ENCODE assay signal across 30 cellular contexts in the genomic region with DNA sequence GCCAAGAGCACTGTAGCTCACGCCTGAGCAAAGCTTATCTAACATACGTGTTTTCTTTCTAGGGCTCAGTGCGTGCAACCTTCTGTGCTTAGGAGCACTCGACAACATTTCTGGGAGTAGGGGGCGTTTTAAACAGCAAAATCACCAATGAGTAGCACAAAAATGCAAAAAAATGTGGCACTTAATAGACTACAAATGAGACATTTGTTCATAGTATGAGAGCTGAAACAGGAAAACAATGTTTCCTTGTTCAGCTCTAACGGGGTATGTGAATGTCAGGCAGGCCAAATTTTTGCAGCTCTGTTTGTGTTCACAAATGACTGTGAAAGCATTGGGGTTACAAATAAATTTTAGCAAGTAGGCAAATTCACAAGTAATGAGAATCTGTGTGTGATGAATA.
A peak's percentile ranks its signal among the peaks of the same experiment; 100 is the strongest.
DNase-seq lines count a peak whose midpoint lies in the region; ATAC-seq, FAIRE-seq and TF ChIP-seq lines count a peak whose summit lies in the region.
"Had no signal": no experiment of that assay in that cellular context is flagged by ENCODE, and none has a peak within 500 bp of the region (broad histone marks: within the 10 kb centered on the region; RNA-seq: fewer than 3 reads in every experiment).

No MANE protein-coding gene starts in this region.

- BruUV-seq in K562 (replicated peaks; lab: Mats Ljungman, UMichigan) = no TSS peak

- WGBS in K562 (ENCODE audit: insufficient coverage, low coverage, missing lambda C conversion rate) = under 1% methylated on average over 6 of the region's 6 CpGs

- H3K4me3 ChIP-seq in K562 = no peak overlapping the region
- H3K4me3 ChIP-seq: GM23338, MG63 had no signal

- no peak for ATAC-seq in K562
- no peak for ATAC-seq in activated CD4-positive, CD25-positive, alpha-beta regulatory T cell treated with anti-CD3 and anti-CD28 coated beads, Interleukin-2, amount 50 U/mL, for 24 hours
- ATAC-seq: CD8-positive, alpha-beta T cell; GM23338 had no signal

- no peaks in the 10 kb centered on the region for H3K27me3 ChIP-seq in K562 (ENCODE audit: control insufficient read depth in 2 of 2, insufficient read depth in 2 of 2, low read length in 2 of 2)
- H3K27me3 ChIP-seq: MG63 had no signal

- H3K9me1 ChIP-seq in K562 (ENCODE audit: control insufficient read depth, insufficient read depth, low read length) = no peaks in the 10 kb centered on the region

- FAIRE-seq in K562 (lab: Jason Lieb, UNC) = peak; percentile 37
- FAIRE-seq: GM12891, HTR-8/SVneo had no signal

- no peak overlapping the region for H3K4me2 ChIP-seq in K562 (ENCODE audit: insufficient read depth, low read length)
- H3K4me2 ChIP-seq: GM23338 had no signal

- no peaks in the 10 kb centered on the region for H3K36me3 ChIP-seq in K562 (ENCODE audit: control insufficient read depth, insufficient read depth, low read length)
- H3K36me3 ChIP-seq: MG63 had no signal

- no peaks in the 10 kb centered on the region for H3K9me3 ChIP-seq in K562 (replicated peaks; ENCODE audit: control insufficient read depth, insufficient read depth, low read depth, low read length)
- H3K9me3 ChIP-seq: MG63 had no signal

- H4K20me1 ChIP-seq in K562 (replicated peaks; ENCODE audit: control insufficient read depth, insufficient read depth, low read length) = no peaks in the 10 kb centered on the region

- peak overlapping the region; percentile 8 for H3K4me3 Mint-ChIP-seq in neural crest cell
- H3K4me3 Mint-ChIP-seq: B cell; CD8-positive, alpha-beta T cell; GM23338; H9; HFFc6 had no signal

- no peaks in the 10 kb centered on the region for H3K4me1 ChIP-seq in K562 (replicated peaks in 1 of 2; ENCODE audit: control insufficient read depth in 2 of 2, insufficient read depth in 2 of 2, low read length in 2 of 2)

- peaks cover 6% of the 10 kb centered on the region for H3K27me3 Mint-ChIP-seq in neural crest cell (ENCODE audit: low read depth)
- H3K27me3 Mint-ChIP-seq: B cell had no signal

- H3K9ac ChIP-seq in K562 (ENCODE audit: insufficient read depth in 1 of 2, low read depth in 2 of 2, low read length in 2 of 2) = no peak overlapping the region

- peaks cover 19% of the 10 kb centered on the region for H3K4me1 Mint-ChIP-seq in neural crest cell
- H3K4me1 Mint-ChIP-seq: B cell, GM23338 had no signal

- no peaks in the 10 kb centered on the region for H3K9me3 Mint-ChIP-seq in neural crest cell
- H3K9me3 Mint-ChIP-seq: H9 had no signal

- in situ Hi-C loops in K562 (cut with MboI) = no loop called here

- intact Hi-C loops in K562 (cut with micrococcal nuclease) (no loop called here), cardiac septum (cut with DNase I) (no loop called here)

- H2AFZ ChIP-seq in K562 (ENCODE audit: low read depth, low read length) = no peak overlapping the region
- H2AFZ ChIP-seq: GM23338 had no signal

- no peaks in the 10 kb centered on the region for H3K36me3 Mint-ChIP-seq in neural crest cell (ENCODE audit: low read depth)
- H3K36me3 Mint-ChIP-seq: CD8-positive, alpha-beta T cell had no signal

- CTCF ChIA-PET in K562 (lab: Yijun Ruan, JAX; ENCODE audit: low intra/inter-chr PET ratio) = no interaction called here

- TF ChIP-seq CTCF in K562 (IDR thresholded peaks at IDR 0.05 in 2 of 3, conservative IDR thresholded peaks at IDR 0.05 in 1 of 3; ENCODE audit: insufficient read depth in 2 of 3, low read depth in 1 of 3, low read length in 3 of 3) (no peak), neural crest cell (conservative IDR thresholded peaks at IDR 0.05) (no peak)

- TF ChIP-seq EP300 in K562 (IDR thresholded peaks at IDR 0.05; ENCODE audit: low read length) = no peak

- H3K27ac ChIP-seq in K562 (ENCODE audit: extremely low read depth, low read depth, low read length) (no peak overlapping the region), temporal lobe (ENCODE audit: low read depth, low read length) (peak overlapping the region; percentile 84)
- H3K27ac ChIP-seq: C4-2B had no signal

- POLR2A ChIA-PET in K562 (lab: Yijun Ruan, JAX) = no interaction called here

- H3K27ac Mint-ChIP-seq in neural crest cell (ENCODE audit: unreplicated experiment) = no peak overlapping the region
- H3K27ac Mint-ChIP-seq: B cell; CD8-positive, alpha-beta T cell; GM23338; H9; HFFc6 had no signal

- H3K79me2 ChIP-seq in K562 (ENCODE audit: control insufficient read depth, insufficient read depth, low read length) = no peaks in the 10 kb centered on the region

- TF ChIP-seq RAD21 in K562 (CRISPR knock-in tag; conservative IDR thresholded peaks at IDR 0.05 in 1 of 2, IDR thresholded peaks at IDR 0.05 in 1 of 2) = no peak

- DNase-seq in K562 (ENCODE audit: extremely low read depth in 1 of 4, low spot score in 3 of 4) (no peak), globus pallidus (ENCODE audit: low spot score) (peak; percentile 87), neural crest cell (ENCODE audit: low read depth, low spot score) (no peak), DMS153 treated with DMSO at 0.1 percent for 48 hours (lab: John Stamatoyannopoulos, UW; ENCODE audit: unreplicated experiment) (no peak), cardiac septum (ENCODE audit: low spot score) (no peak), NCI-H1436 (lab: John Stamatoyannopoulos, UW) (no peak)
- DNase-seq: CD8-positive, alpha-beta T cell; DMS 273 treated with DMSO at 0.1 percent for 48 hours; DMS79 treated with DMSO at 0.1 percent for 48 hours; GF-D8; H9; HFFc6; KBM-7; MG63; NCI-H1105 treated with DMSO at 0.1 percent for 48 hours; NCI-H1694 treated with DMSO at 0.1 percent for 48 hours; NCI-H2081 treated with DMSO at 0.1 percent for 48 hours; NCI-H2171; NCI-H226; NCI-H510A; NCI-H69; Right ventricle myocardium superior; RPMI8226 had no signal

- no peak for TF ChIP-seq POLR2A in K562 (conservative IDR thresholded peaks at IDR 0.05)

TF ChIP-seq in K562, 482 proteins besides CTCF, POLR2A, EP300 and RAD21:
- TF ChIP-seq SREBF1 (IDR thresholded peaks at IDR 0.05; ENCODE audit: borderline replicate concordance, low read depth, low read length) (no peak), SMAD1 (IDR thresholded peaks at IDR 0.05; ENCODE audit: low read depth, low read length, partially characterized antibody) (no peak), E2F3 (CRISPR knock-in tag; IDR thresholded peaks at IDR 0.05) (no peak), BMI1 (IDR thresholded peaks at IDR 0.05; ENCODE audit: low read length) (no peak), POLR3G (IDR thresholded peaks at IDR 0.05; ENCODE audit: extremely low read depth, insufficient read length, insufficient replicate concordance) (no peak), KLF13 (tag; IDR thresholded peaks at IDR 0.05; ENCODE audit: borderline replicate concordance, low read depth) (no peak), PTRF (tag; IDR thresholded peaks at IDR 0.05) (no peak)
- TF ChIP-seq, protein P1, sequence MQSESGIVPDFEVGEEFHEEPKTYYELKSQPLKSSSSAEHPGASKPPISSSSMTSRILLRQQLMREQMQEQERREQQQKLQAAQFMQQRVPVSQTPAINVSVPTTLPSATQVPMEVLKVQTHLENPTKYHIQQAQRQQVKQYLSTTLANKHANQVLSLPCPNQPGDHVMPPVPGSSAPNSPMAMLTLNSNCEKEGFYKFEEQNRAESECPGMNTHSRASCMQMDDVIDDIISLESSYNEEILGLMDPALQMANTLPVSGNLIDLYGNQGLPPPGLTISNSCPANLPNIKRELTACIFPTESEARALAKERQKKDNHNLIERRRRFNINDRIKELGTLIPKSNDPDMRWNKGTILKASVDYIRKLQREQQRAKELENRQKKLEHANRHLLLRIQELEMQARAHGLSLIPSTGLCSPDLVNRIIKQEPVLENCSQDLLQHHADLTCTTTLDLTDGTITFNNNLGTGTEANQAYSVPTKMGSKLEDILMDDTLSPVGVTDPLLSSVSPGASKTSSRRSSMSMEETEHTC (IDR thresholded peaks at IDR 0.05) = no peak
- TF ChIP-seq, protein P2, sequence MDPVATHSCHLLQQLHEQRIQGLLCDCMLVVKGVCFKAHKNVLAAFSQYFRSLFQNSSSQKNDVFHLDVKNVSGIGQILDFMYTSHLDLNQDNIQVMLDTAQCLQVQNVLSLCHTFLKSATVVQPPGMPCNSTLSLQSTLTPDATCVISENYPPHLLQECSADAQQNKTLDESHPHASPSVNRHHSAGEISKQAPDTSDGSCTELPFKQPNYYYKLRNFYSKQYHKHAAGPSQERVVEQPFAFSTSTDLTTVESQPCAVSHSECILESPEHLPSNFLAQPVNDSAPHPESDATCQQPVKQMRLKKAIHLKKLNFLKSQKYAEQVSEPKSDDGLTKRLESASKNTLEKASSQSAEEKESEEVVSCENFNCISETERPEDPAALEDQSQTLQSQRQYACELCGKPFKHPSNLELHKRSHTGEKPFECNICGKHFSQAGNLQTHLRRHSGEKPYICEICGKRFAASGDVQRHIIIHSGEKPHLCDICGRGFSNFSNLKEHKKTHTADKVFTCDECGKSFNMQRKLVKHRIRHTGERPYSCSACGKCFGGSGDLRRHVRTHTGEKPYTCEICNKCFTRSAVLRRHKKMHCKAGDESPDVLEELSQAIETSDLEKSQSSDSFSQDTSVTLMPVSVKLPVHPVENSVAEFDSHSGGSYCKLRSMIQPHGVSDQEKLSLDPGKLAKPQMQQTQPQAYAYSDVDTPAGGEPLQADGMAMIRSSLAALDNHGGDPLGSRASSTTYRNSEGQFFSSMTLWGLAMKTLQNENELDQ (CRISPR knock-in tag; IDR thresholded peaks at IDR 0.05; ENCODE audit: borderline replicate concordance) = no peak
